ENCODE assay signal across 23 cellular contexts in the genomic region with DNA sequence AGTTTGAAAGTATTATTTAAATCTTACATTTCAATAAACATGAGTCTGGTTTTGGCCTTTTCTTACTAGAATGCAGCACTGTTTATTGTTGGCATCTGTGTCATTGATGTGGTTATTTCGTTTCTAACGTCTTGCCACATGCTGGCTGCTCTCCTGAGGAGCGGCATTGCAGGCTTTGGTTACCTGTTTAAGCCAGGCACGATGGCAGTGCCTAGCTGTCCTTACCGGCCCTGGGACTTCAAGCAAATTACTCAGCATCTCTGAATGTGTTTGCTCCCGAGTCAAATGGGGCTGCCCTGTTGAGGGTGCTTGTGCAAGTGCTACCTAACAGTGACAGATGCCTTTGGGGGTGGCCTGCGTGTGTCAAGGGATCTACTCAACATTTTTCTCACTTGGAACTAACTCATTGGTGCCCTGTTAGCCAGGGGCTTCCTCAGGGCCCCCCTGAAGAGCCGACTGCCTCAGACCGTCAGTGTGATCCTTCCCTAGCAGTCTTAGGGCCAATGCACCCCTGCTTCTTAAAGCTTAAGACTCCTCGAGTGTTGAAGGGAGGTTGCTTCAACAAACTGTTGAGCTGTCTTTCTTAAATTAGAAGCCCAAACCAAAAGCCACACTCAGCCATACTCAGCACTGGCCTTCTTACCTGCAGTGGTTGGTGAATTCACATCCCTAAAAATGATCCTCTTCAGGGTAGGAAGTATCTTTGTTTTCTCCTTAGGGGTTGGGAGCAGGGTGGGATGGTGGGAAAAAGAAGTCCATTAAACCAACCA.
A peak's percentile ranks its signal among the peaks of the same experiment; 100 is the strongest.
DNase-seq lines count a peak whose midpoint lies in the region; ATAC-seq and FAIRE-seq lines count a peak whose summit lies in the region.
"Had no signal": no experiment of that assay in that cellular context is flagged by ENCODE, and none has a peak within 500 bp of the region (broad histone marks: within the 10 kb centered on the region; RNA-seq: fewer than 3 reads in every experiment).

No MANE protein-coding gene starts in this region.

- peak overlapping the region; percentile 65 for H3K27ac Mint-ChIP-seq in activated CD4-positive, alpha-beta T cell treated with anti-CD3 and anti-CD28 coated beads, Interleukin-2, amount 10 ng/mL, durations not matched to agents 7 days and 5 days
- peak overlapping the region; percentile 65 to 94 (median 85) for H3K27ac Mint-ChIP-seq in CD8-positive, alpha-beta memory T cell
- peak overlapping the region; percentile 77 to 79 for H3K27ac Mint-ChIP-seq in effector memory CD8-positive, alpha-beta T cell

- POLR2A ChIA-PET in activated CD4-positive, alpha-beta T cell treated with anti-CD3 and anti-CD28 coated beads, Interleukin-2, amount 10 ng/mL, durations not matched to agents 7 days and 5 days (lab: Charles Lee): no interaction called here
- POLR2A ChIA-PET in CD8-positive, alpha-beta memory T cell (lab: Charles Lee): no interaction called here

- no peak overlapping the region for H3K4me3 ChIP-seq in CD8-positive, alpha-beta memory T cell (ENCODE audit: low read length)
- H3K4me3 ChIP-seq: BLaER1, dorsolateral prefrontal cortex, esophagus muscularis mucosa, GM12878, upper lobe of right lung had no signal

- H3K36me3 ChIP-seq in CD8-positive, alpha-beta memory T cell (ENCODE audit: insufficient read depth, low read length): peaks cover 3% of the 10 kb centered on the region

- CTCF ChIA-PET in activated CD4-positive, alpha-beta T cell treated with anti-CD3 and anti-CD28 coated beads, Interleukin-2, amount 10 ng/mL, durations not matched to agents 7 days and 5 days (lab: Charles Lee): interaction anchor here (0.6 kb wide), 1 partner anchor 35 kb away, joined by 3 read pairs; no protein-coding TSS in a partner anchor
- CTCF ChIA-PET in CD8-positive, alpha-beta memory T cell (lab: Charles Lee): no interaction called here

- FAIRE-seq in HTR-8/SVneo (lab: Jason Lieb, UNC): no peak
- FAIRE-seq: A204.1, GM19239 had no signal

- no peaks in the 10 kb centered on the region for H3K27me3 ChIP-seq in CD8-positive, alpha-beta memory T cell (ENCODE audit: insufficient read depth, low read length, poor library complexity, severe bottlenecking)
- H3K27me3 ChIP-seq: BLaER1, brain microvascular endothelial cell, dorsolateral prefrontal cortex, esophagus muscularis mucosa, upper lobe of right lung had no signal

- no peaks in the 10 kb centered on the region for H3K9me3 ChIP-seq in CD8-positive, alpha-beta memory T cell (ENCODE audit: low read length)
- H3K9me3 ChIP-seq: upper lobe of right lung had no signal

- ATAC-seq in activated T-cell treated with anti-CD3 and anti-CD28 coated beads, Interleukin-2, amount 50 U/mL, for 4 hours: peak; percentile 54 to 58
- peak; percentile 70 for ATAC-seq in effector memory CD8-positive, alpha-beta T cell (replicated peaks)
- ATAC-seq in HG03045 (IDR thresholded peaks at IDR 0.05; ENCODE audit: unreplicated experiment): no peak
- ATAC-seq: GM12878, upper lobe of right lung had no signal

- no peaks in the 10 kb centered on the region for H3K27me3 Mint-ChIP-seq in activated CD4-positive, alpha-beta T cell treated with anti-CD3 and anti-CD28 coated beads, Interleukin-2, amount 10 ng/mL, durations not matched to agents 7 days and 5 days
- H3K27me3 Mint-ChIP-seq in CD8-positive, alpha-beta memory T cell: peaks cover 0 to 3% of the 10 kb centered on the region in 2 donors
- H3K27me3 Mint-ChIP-seq in activated T-cell treated with anti-CD3 and anti-CD28 coated beads, Interleukin-2, amount 50 U/mL, for 4 hours (ENCODE audit: low read depth): no peaks in the 10 kb centered on the region
- H3K27me3 Mint-ChIP-seq in effector memory CD8-positive, alpha-beta T cell: no peaks in the 10 kb centered on the region

- H3K36me3 Mint-ChIP-seq in activated CD4-positive, alpha-beta T cell treated with anti-CD3 and anti-CD28 coated beads, Interleukin-2, amount 10 ng/mL, durations not matched to agents 7 days and 5 days (ENCODE audit: low read depth): peaks cover 80% of the 10 kb centered on the region
- H3K36me3 Mint-ChIP-seq in CD8-positive, alpha-beta memory T cell: peaks cover 27 to 70% (median 36%) of the 10 kb centered on the region in 3 donors
- peaks cover 44% of the 10 kb centered on the region for H3K36me3 Mint-ChIP-seq in activated T-cell treated with anti-CD3 and anti-CD28 coated beads, Interleukin-2, amount 50 U/mL, for 4 hours (ENCODE audit: insufficient read depth)
- H3K36me3 Mint-ChIP-seq in effector memory CD8-positive, alpha-beta T cell (ENCODE audit: insufficient read depth): peaks cover 23% of the 10 kb centered on the region

- H3K9me3 Mint-ChIP-seq in activated CD4-positive, alpha-beta T cell treated with anti-CD3 and anti-CD28 coated beads, Interleukin-2, amount 10 ng/mL, durations not matched to agents 7 days and 5 days: peaks cover 40% of the 10 kb centered on the region
- H3K9me3 Mint-ChIP-seq in CD8-positive, alpha-beta memory T cell: peaks cover 2 to 13% (median 7%) of the 10 kb centered on the region in 5 donors
- peaks cover 26% of the 10 kb centered on the region for H3K9me3 Mint-ChIP-seq in activated T-cell treated with anti-CD3 and anti-CD28 coated beads, Interleukin-2, amount 50 U/mL, for 4 hours
- H3K9me3 Mint-ChIP-seq in effector memory CD8-positive, alpha-beta T cell: no peaks in the 10 kb centered on the region

- H3K4me1 Mint-ChIP-seq in activated CD4-positive, alpha-beta T cell treated with anti-CD3 and anti-CD28 coated beads, Interleukin-2, amount 10 ng/mL, durations not matched to agents 7 days and 5 days: peaks cover 41% of the 10 kb centered on the region
- H3K4me1 Mint-ChIP-seq in CD8-positive, alpha-beta memory T cell: peaks cover 43 to 69% (median 67%) of the 10 kb centered on the region in 3 donors
- H3K4me1 Mint-ChIP-seq in activated T-cell treated with anti-CD3 and anti-CD28 coated beads, Interleukin-2, amount 50 U/mL, for 4 hours (ENCODE audit: low read depth): peaks cover 29% of the 10 kb centered on the region
- H3K4me1 Mint-ChIP-seq in effector memory CD8-positive, alpha-beta T cell (ENCODE audit: low read depth in 2 of 2): peaks cover 21 to 24% of the 10 kb centered on the region in 2 donors

- DNase-seq in activated CD4-positive, alpha-beta T cell treated with anti-CD3 and anti-CD28 coated beads, Interleukin-2, amount 10 ng/mL, durations not matched to agents 7 days and 5 days: peak; percentile 27
- DNase-seq in activated CD4-positive, alpha-beta T cell treated with anti-CD3 and anti-CD28 coated beads, Interleukin-2, amount 50 U/mL, for 48 hours: no peak
- peak in 3 of 5 donors; percentile 35 to 63 (median 61) for DNase-seq in CD8-positive, alpha-beta memory T cell
- no peak for DNase-seq in activated T-cell treated with anti-CD3 and anti-CD28 coated beads, Interleukin-2, amount 50 U/mL, for 4 hours
- no peak for DNase-seq in effector memory CD8-positive, alpha-beta T cell
- no peak for DNase-seq in inferior parietal cortex (ENCODE audit: extremely low spot score)
- no peak for DNase-seq in HTR-8/SVneo (ENCODE audit: insufficient read length, low spot score)
- DNase-seq: brain microvascular endothelial cell, DMS153, dorsolateral prefrontal cortex, GOT3, midbrain, NCI-H1417 treated with DMSO at 0.1 percent for 48 hours, NCI-H526 treated with DMSO at 0.1 percent for 48 hours, posterior cingulate gyrus, SW 1271, upper lobe of right lung had no signal

- H3K4me1 ChIP-seq in CD8-positive, alpha-beta memory T cell (ENCODE audit: insufficient read depth, low read length): peaks cover 28% of the 10 kb centered on the region
- H3K4me1 ChIP-seq: upper lobe of right lung had no signal

- H3K4me3 Mint-ChIP-seq in activated CD4-positive, alpha-beta T cell treated with anti-CD3 and anti-CD28 coated beads, Interleukin-2, amount 10 ng/mL, durations not matched to agents 7 days and 5 days: no peak overlapping the region
- peak overlapping the region in 3 of 7 donors; percentile 45 to 66 (median 53) for H3K4me3 Mint-ChIP-seq in CD8-positive, alpha-beta memory T cell
- H3K4me3 Mint-ChIP-seq in activated T-cell treated with anti-CD3 and anti-CD28 coated beads, Interleukin-2, amount 50 U/mL, for 4 hours: no peak overlapping the region
- no peak overlapping the region for H3K4me3 Mint-ChIP-seq in effector memory CD8-positive, alpha-beta T cell

- no peak overlapping the region for H3K27ac ChIP-seq in CD8-positive, alpha-beta memory T cell (ENCODE audit: low read depth, low read length)
- H3K27ac ChIP-seq: BLaER1, brain microvascular endothelial cell, esophagus muscularis mucosa, upper lobe of right lung had no signal

Comparison
In these comparisons a context has a peak if more than half of its experiments do, and no peak if none do; other contexts are left out.
1. DNase-seq: peak in activated CD4-positive, alpha-beta T cell treated with anti-CD3 and anti-CD28 coated beads, Interleukin-2, amount 10 ng/mL, durations not matched to agents 7 days and 5 days (single experiment) and CD8-positive, alpha-beta memory T cell (3 of 5); none in activated CD4-positive, alpha-beta T cell treated with anti-CD3 and anti-CD28 coated beads, Interleukin-2, amount 50 U/mL, for 48 hours (0 of 2), activated T-cell treated with anti-CD3 and anti-CD28 coated beads, Interleukin-2, amount 50 U/mL, for 4 hours (single experiment), effector memory CD8-positive, alpha-beta T cell (0 of 3), inferior parietal cortex (single experiment) and HTR-8/SVneo (single experiment).
2. Peak in every context shown above with its lines, with median percentiles within 50 percentile points of each other: H3K27ac Mint-ChIP-seq.